ENCODE assay signal across 16 cellular contexts in the genomic region with DNA sequence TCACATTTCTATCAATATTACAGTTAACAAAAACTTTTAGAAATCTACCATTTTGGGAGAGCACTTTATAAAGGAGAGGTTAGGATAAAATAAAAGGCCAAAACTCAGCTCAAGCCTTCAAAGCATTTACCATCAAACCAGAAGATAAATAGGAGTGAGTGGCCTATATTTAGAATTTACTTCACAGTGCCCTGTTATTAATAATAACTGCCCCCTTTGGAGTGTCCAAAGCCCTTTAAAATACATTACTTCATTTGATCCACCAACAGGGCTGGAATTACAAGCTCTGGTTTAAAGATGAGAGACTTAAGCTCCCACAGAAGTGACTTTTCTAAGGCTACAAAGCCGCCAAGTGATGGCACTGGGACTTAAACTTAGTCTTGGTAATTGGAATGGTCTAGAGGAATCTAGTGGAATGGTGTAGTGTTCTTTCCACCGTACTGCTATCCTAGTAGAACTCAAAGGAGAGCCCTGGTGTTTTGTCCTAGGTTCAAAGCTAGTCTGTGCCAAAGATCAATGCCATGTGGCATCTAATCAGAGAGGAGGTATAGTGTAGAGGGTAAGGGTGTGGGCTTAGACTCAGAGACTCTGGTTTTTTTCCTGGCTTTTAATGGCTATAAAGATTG. TPM values are rescaled to one million over a fixed set of nuclear protein-coding genes. Genes with fewer than 3 reads are reported as not detected.
DNase-seq lines count a peak whose midpoint lies in the region; ATAC-seq and TF ChIP-seq lines count a peak whose summit lies in the region.
"Had no signal": no experiment of that assay in that cellular context is flagged by ENCODE, and none has a peak within 500 bp of the region (broad histone marks: within the 10 kb centered on the region; RNA-seq: fewer than 3 reads in every experiment).

No MANE protein-coding gene starts in this region.

- TF ChIP-seq CTCF in coronary artery (IDR thresholded peaks at IDR 0.05) (no peak), gastrocnemius medialis (IDR thresholded peaks at IDR 0.05 in 4 of 5, conservative IDR thresholded peaks at IDR 0.05 in 1 of 5) (no peak), body of pancreas (IDR thresholded peaks at IDR 0.05) (no peak)

- TF ChIP-seq POLR2A in gastrocnemius medialis (IDR thresholded peaks at IDR 0.05) (no peak), body of pancreas (IDR thresholded peaks at IDR 0.05) (no peak)

- H3K4me1 ChIP-seq in right cardiac atrium (ENCODE audit: control insufficient read depth, insufficient read depth, low read length) (no peaks in the 10 kb centered on the region), gastrocnemius medialis (peaks cover 14 to 18% of the 10 kb centered on the region in 2 donors), body of pancreas (no peaks in the 10 kb centered on the region)

- in situ Hi-C loops in gastrocnemius medialis (cut with MboI; ENCODE audit: low sequenced_read_pairs in 4 of 4): loop anchor here in 1 of 4 donors (10.0 kb wide), 1 partner anchor 143 kb away; no protein-coding TSS in a partner anchor

- peak; percentile 72 for ATAC-seq in Right ventricle myocardium superior (ENCODE audit: poor library complexity)
- no peak for ATAC-seq in Right ventricle myocardium inferior
- peak in 1 of 2 donors; percentile 35 for ATAC-seq in right cardiac atrium
- no peak for ATAC-seq in gastrocnemius medialis
- no peak for ATAC-seq in HG02840 (IDR thresholded peaks at IDR 0.05; ENCODE audit: low FRiP score, unreplicated experiment)
- ATAC-seq in body of pancreas: no peak

- H3K27me3 ChIP-seq in right cardiac atrium (ENCODE audit: control insufficient read depth, insufficient read depth): no peaks in the 10 kb centered on the region
- no peaks in the 10 kb centered on the region for H3K27me3 ChIP-seq in gastrocnemius medialis
- H3K27me3 ChIP-seq in body of pancreas: no peaks in the 10 kb centered on the region

- no peaks in the 10 kb centered on the region for H3K36me3 ChIP-seq in gastrocnemius medialis
- no peaks in the 10 kb centered on the region for H3K36me3 ChIP-seq in body of pancreas (replicated peaks in 1 of 2; ENCODE audit: insufficient read depth in 1 of 2, low read depth in 2 of 2)

- H3K4me3 ChIP-seq in coronary artery (no peak overlapping the region), right cardiac atrium (ENCODE audit: low read length) (no peak overlapping the region), gastrocnemius medialis (no peak overlapping the region), body of pancreas (no peak overlapping the region)

- intact Hi-C loops in Right ventricle myocardium superior (cut with DNase I): no loop called here
- intact Hi-C loops in Right ventricle myocardium inferior (cut with DNase I): no loop called here
- intact Hi-C loops in right cardiac atrium (cut with DNase I): no loop called here
- intact Hi-C loops in gastrocnemius medialis (cut with DNase I; ENCODE audit: low total_unique reads): no loop called here
- intact Hi-C loops in body of pancreas (cut with DNase I): no loop called here

- H3K27ac ChIP-seq in coronary artery (no peak overlapping the region), right cardiac atrium (ENCODE audit: low read length) (peak overlapping the region; percentile 48), gastrocnemius medialis (peak overlapping the region; percentile 46 to 72 (median 57)), body of pancreas (no peak overlapping the region)

- WGBS in right cardiac atrium: 79% methylated on average over 2 of the region's 2 CpGs
- 79 to 85% methylated on average over 2 of the region's 2 CpGs for WGBS in body of pancreas, 2 donors

- no peaks in the 10 kb centered on the region for H3K9me3 ChIP-seq in right cardiac atrium (ENCODE audit: control insufficient read depth, low read length)
- H3K9me3 ChIP-seq in gastrocnemius medialis: no peaks in the 10 kb centered on the region
- no peaks in the 10 kb centered on the region for H3K9me3 ChIP-seq in body of pancreas

- DNase-seq in Right ventricle myocardium superior (no peak), Right ventricle myocardium inferior (ENCODE audit: missing footprints) (no peak), coronary artery (ENCODE audit: low spot score) (peak; percentile 35), right cardiac atrium (no peak), gastrocnemius medialis (no peak), body of pancreas (no peak)
- DNase-seq in activated naive CD4-positive, alpha-beta T cell treated with Interleukin-2 at 50 U/mL for 16 hours: no peak
- DNase-seq: C1 segment of cervical spinal cord; Calu3; CD4-positive, alpha-beta T cell; DMS153; DMS79 treated with DMSO at 0.1 percent for 48 hours; EL; GOT3; H9 had no signal

RNA-seq across cellular contexts. Expression of gene MTMR3, which starts 21.2 kb away (rescaled TPM):
- total RNA-seq in Right ventricle myocardium superior: 29.9 TPM
- total RNA-seq in Right ventricle myocardium inferior: 32.3 TPM
- 10 to 100 TPM; 30.3 to 38.0 (median 33.6) TPM for total RNA-seq in right cardiac atrium
- 9.5 TPM for polyA plus RNA-seq in right cardiac atrium
- 10 to 100 TPM; 36.6 to 42.1 (median 37.1) TPM for total RNA-seq in gastrocnemius medialis
- 10 to 100 TPM; 37.9 to 46.7 TPM for total RNA-seq in body of pancreas

RNA-seq across cellular contexts. Expression of gene ASCC2, which starts 23.7 kb away (rescaled TPM):
- total RNA-seq in Right ventricle myocardium superior (28.5 TPM), Right ventricle myocardium inferior (33.8 TPM), right cardiac atrium (10 to 100 TPM; 31.2 to 41.4 (median 40.2) TPM), gastrocnemius medialis (10 to 100 TPM; 26.4 to 45.2 (median 35.6) TPM), body of pancreas (10 to 100 TPM; 34.3 to 42.0 TPM)
- 29.2 TPM for polyA plus RNA-seq in right cardiac atrium

Comparison
In these comparisons a context has a peak if more than half of its experiments do, and no peak if none do; other contexts are left out.
1. H3K27ac ChIP-seq: peak in right cardiac atrium (single experiment) and gastrocnemius medialis (4 of 4); none in coronary artery (0 of 2) and body of pancreas (0 of 4).